Comparison of ENCODE assay signal across 25 cellular contexts in the genomic region with DNA sequence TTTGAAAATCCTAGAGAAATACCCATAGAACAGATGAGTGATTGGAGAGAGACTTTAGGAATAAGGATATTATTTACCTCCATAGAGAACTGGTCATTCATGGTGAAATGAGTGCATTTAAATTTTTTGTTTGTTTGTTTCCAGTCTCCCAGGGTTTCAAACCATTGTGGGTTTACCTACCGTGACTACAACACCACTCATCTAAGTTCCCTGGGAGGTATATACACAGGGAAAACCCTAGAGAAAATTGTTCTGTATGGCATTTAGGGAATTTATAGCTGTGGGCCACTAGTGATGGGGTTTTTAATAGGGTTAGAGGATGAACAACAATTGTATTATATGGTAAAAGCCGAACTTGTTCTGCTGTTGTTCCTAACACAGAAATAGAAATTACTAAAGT.
DNase-seq lines count a peak whose midpoint lies in the region; ATAC-seq, FAIRE-seq and TF ChIP-seq lines count a peak whose summit lies in the region.
"Had no signal": no experiment of that assay in that cellular context is flagged by ENCODE, and none has a peak within 500 bp of the region (broad histone marks: within the 10 kb centered on the region; RNA-seq: fewer than 3 reads in every experiment).

No MANE protein-coding gene starts in this region.

- H3K4me1 Mint-ChIP-seq in astrocyte (ENCODE audit: low read depth, unreplicated experiment): peaks cover 3% of the 10 kb centered on the region

- H3K36me3 Mint-ChIP-seq in astrocyte (ENCODE audit: low read depth, unreplicated experiment): peaks cover 4% of the 10 kb centered on the region

- H3K27ac ChIP-seq in astrocyte (ENCODE audit: low read depth, low read length) (peak overlapping the region; percentile 20), foreskin keratinocyte (no peak overlapping the region), esophagus squamous epithelium (no peak overlapping the region), hepatocyte (no peak overlapping the region)
- H3K27ac ChIP-seq: A549, GM23248, SK-N-MC had no signal

- peaks cover 3% of the 10 kb centered on the region for H3K9me2 ChIP-seq in hepatocyte (replicated peaks; ENCODE audit: insufficient read depth)

- H3K4me2 ChIP-seq in astrocyte (ENCODE audit: low read length): no peak overlapping the region
- H3K4me2 ChIP-seq in hepatocyte: no peak overlapping the region
- H3K4me2 ChIP-seq: A549 had no signal

- FAIRE-seq in astrocyte (lab: Jason Lieb, UNC): no peak
- FAIRE-seq: A549, G401.6 had no signal

- H2AFZ ChIP-seq in astrocyte (ENCODE audit: low read depth, low read length) (no peak overlapping the region), hepatocyte (no peak overlapping the region)
- H2AFZ ChIP-seq: GM23248 had no signal

- H3K27ac Mint-ChIP-seq in astrocyte (ENCODE audit: unreplicated experiment): no peak overlapping the region

- H3K9ac ChIP-seq in astrocyte (ENCODE audit: low read length): no peak overlapping the region
- H3K9ac ChIP-seq: GM23248 had no signal

- H3K4me1 ChIP-seq in astrocyte (ENCODE audit: insufficient read depth, low read length) (peaks cover 18% of the 10 kb centered on the region), foreskin keratinocyte (peaks cover 26% of the 10 kb centered on the region), esophagus squamous epithelium (peaks cover 0 to 9% (median 0%) of the 10 kb centered on the region in 3 donors), hepatocyte (ENCODE audit: insufficient read depth) (no peaks in the 10 kb centered on the region)

- no peak overlapping the region for H3K4me3 Mint-ChIP-seq in astrocyte (ENCODE audit: unreplicated experiment)
- H3K4me3 Mint-ChIP-seq: CD4-positive, alpha-beta memory T cell; H9 had no signal

- no peaks in the 10 kb centered on the region for H3K27me3 Mint-ChIP-seq in astrocyte (ENCODE audit: low read depth, unreplicated experiment)
- H3K27me3 Mint-ChIP-seq: CD4-positive, alpha-beta memory T cell had no signal

- no peak for TF ChIP-seq POLR2A in esophagus squamous epithelium (IDR thresholded peaks at IDR 0.05)

- no peaks in the 10 kb centered on the region for H4K20me1 ChIP-seq in astrocyte (ENCODE audit: insufficient read depth, low read length)
- no peaks in the 10 kb centered on the region for H4K20me1 ChIP-seq in hepatocyte (ENCODE audit: insufficient read depth, poor library complexity, severe bottlenecking)

- 94 to 98% methylated on average over 2 of the region's 2 CpGs for WGBS in esophagus squamous epithelium, 2 donors
- WGBS in hepatocyte (ENCODE audit: low lambda C conversion rate, missing lambda C conversion rate): 96% methylated on average over 2 of the region's 2 CpGs

- H3K9me3 Mint-ChIP-seq in astrocyte (ENCODE audit: unreplicated experiment): no peaks in the 10 kb centered on the region
- H3K9me3 Mint-ChIP-seq: CD4-positive, alpha-beta memory T cell; H9 had no signal

- H3K9me3 ChIP-seq in astrocyte (ENCODE audit: insufficient read depth, low read depth, low read length): no peaks in the 10 kb centered on the region
- H3K9me3 ChIP-seq in esophagus squamous epithelium: no peaks in the 10 kb centered on the region
- H3K9me3 ChIP-seq in hepatocyte (ENCODE audit: low read depth): no peaks in the 10 kb centered on the region
- H3K9me3 ChIP-seq: A549 had no signal

- peak; percentile 78 for ATAC-seq in foreskin keratinocyte
- no peak for ATAC-seq in HG02973 (IDR thresholded peaks at IDR 0.05; ENCODE audit: unreplicated experiment)
- ATAC-seq: A549, Panc1 had no signal

- intact Hi-C loops in esophagus squamous epithelium (cut with DNase I): no loop called here

- TF ChIP-seq CTCF in astrocyte (IDR thresholded peaks at IDR 0.05; ENCODE audit: insufficient read depth, low read depth, low read length): no peak
- no peak for TF ChIP-seq CTCF in foreskin keratinocyte (conservative IDR thresholded peaks at IDR 0.05)
- TF ChIP-seq CTCF in esophagus squamous epithelium (IDR thresholded peaks at IDR 0.05): no peak
- no peak for TF ChIP-seq CTCF in hepatocyte (IDR thresholded peaks at IDR 0.05; ENCODE audit: poor library complexity)

- H3K4me3 ChIP-seq in astrocyte (ENCODE audit: insufficient read depth, low read depth, low read length) (no peak overlapping the region), esophagus squamous epithelium (no peak overlapping the region), hepatocyte (no peak overlapping the region)
- H3K4me3 ChIP-seq: A549, GM23248, SK-N-MC had no signal

- DNase-seq in DMS79 (lab: John Stamatoyannopoulos, UW): peak; percentile 6
- peak; percentile 14 for DNase-seq in LHCN-M2 (ENCODE audit: low read depth)
- DNase-seq in astrocyte (ENCODE audit: low read depth): no peak
- DNase-seq in foreskin keratinocyte: peak in 1 of 2 donors; percentile 30
- no peak for DNase-seq in esophagus squamous epithelium (lab: John Stamatoyannopoulos, UW)
- DNase-seq in activated CD4-positive, CD25-positive, alpha-beta regulatory T cell (lab: John Stamatoyannopoulos, UW): no peak
- DNase-seq in hepatocyte (ENCODE audit: low spot score): no peak
- DNase-seq: C1 segment of cervical spinal cord; CD4-positive, alpha-beta memory T cell; COR-L47; DND-41; H9; KG1; NCI-H1048; NCI-H1417; NCI-H1694; NCI-H2029 treated with DMSO at 0.1 percent for 48 hours; NCI-H69; SHP77 treated with DMSO at 0.1 percent for 48 hours had no signal

- no peaks in the 10 kb centered on the region for H3K27me3 ChIP-seq in astrocyte (ENCODE audit: insufficient read depth, low read length)
- H3K27me3 ChIP-seq in foreskin keratinocyte: no peaks in the 10 kb centered on the region
- H3K27me3 ChIP-seq in esophagus squamous epithelium: no peaks in the 10 kb centered on the region
- H3K27me3 ChIP-seq in hepatocyte: no peaks in the 10 kb centered on the region

- H3K79me2 ChIP-seq in astrocyte (ENCODE audit: insufficient read depth, low read length) (no peaks in the 10 kb centered on the region), hepatocyte (peaks cover 5% of the 10 kb centered on the region)

- no peaks in the 10 kb centered on the region for H3K36me3 ChIP-seq in astrocyte (ENCODE audit: insufficient read depth, low read length)
- peaks cover 0 to 62% (median 0%) of the 10 kb centered on the region in 3 donors for H3K36me3 ChIP-seq in esophagus squamous epithelium
- no peaks in the 10 kb centered on the region for H3K36me3 ChIP-seq in hepatocyte (replicated peaks; ENCODE audit: insufficient read depth, low read depth)

Comparison
In these comparisons a context has a peak if more than half of its experiments do, and no peak if none do; other contexts are left out.
1. DNase-seq: peak in DMS79 (single experiment) and LHCN-M2 (single experiment); none in astrocyte (single experiment), esophagus squamous epithelium (single experiment), activated CD4-positive, CD25-positive, alpha-beta regulatory T cell (0 of 4) and hepatocyte (single experiment).